ENCODE assay signal across 11 cellular contexts in genomic region chr7:32658034-32658944, GRCh38.
DNase-seq lines count a peak whose midpoint lies in the region; ATAC-seq and TF ChIP-seq lines count a peak whose summit lies in the region.
"Had no signal": no experiment of that assay in that cellular context is flagged by ENCODE, and none has a peak within 500 bp of the region (broad histone marks: within the 10 kb centered on the region; RNA-seq: fewer than 3 reads in every experiment).

No MANE protein-coding gene starts in this region.

- no peaks in the 10 kb centered on the region for H3K79me2 ChIP-seq in SK-N-SH (ENCODE audit: insufficient read depth)

- H3K27me3 ChIP-seq in SK-N-SH (ENCODE audit: insufficient read depth) (no peaks in the 10 kb centered on the region), transverse colon (no peaks in the 10 kb centered on the region)
- H3K27me3 ChIP-seq in CD4-positive, alpha-beta memory T cell (ENCODE audit: insufficient read depth, low read length), result no peaks in the 10 kb centered on the region

- no peaks in the 10 kb centered on the region for H4K20me1 ChIP-seq in SK-N-SH (ENCODE audit: insufficient read depth)

- H3K4me3 ChIP-seq in SK-N-SH (ENCODE audit: low read depth in 2 of 2, low read length in 1 of 2) (no peak overlapping the region), transverse colon (no peak overlapping the region)
- no peak overlapping the region for H3K4me3 ChIP-seq in CD4-positive, alpha-beta memory T cell (ENCODE audit: low read length in 2 of 2)

- TF ChIP-seq POLR2A in transverse colon (IDR thresholded peaks at IDR 0.05), result no peak

- H3F3A ChIP-seq in SK-N-SH (replicated peaks; ENCODE audit: insufficient read depth), result no peaks in the 10 kb centered on the region

- intact Hi-C loops in transverse colon (cut with DNase I; ENCODE audit: low total_unique reads), result no loop called here
- intact Hi-C loops in CD4-positive, alpha-beta memory T cell (cut with micrococcal nuclease), result no loop called here

- 70% methylated on average over 9 of the region's 9 CpGs for WGBS in SK-N-SH (ENCODE audit: low lambda C conversion rate)
- 39 to 46% methylated on average over 7 to 9 of the region's 9 CpGs for WGBS in transverse colon (ENCODE audit: low coverage in 1 of 2), 2 donors

- H3K9me3 Mint-ChIP-seq in chondrocyte (ENCODE audit: low read depth), result peaks cover 3% of the 10 kb centered on the region
- H3K9me3 Mint-ChIP-seq in CD4-positive, alpha-beta memory T cell, result no peaks in the 10 kb centered on the region
- H3K9me3 Mint-ChIP-seq: stimulated activated memory B cell treated with anti-CD40 and anti-IgM and Interleukin-4, amounts not matched to agents 10 μg/mL and 1 μg/mL and 100 μg/mL, for 72 hours had no signal

- TF ChIP-seq CTCF in SK-N-SH (IDR thresholded peaks at IDR 0.05) (no peak), chondrocyte (IDR thresholded peaks at IDR 0.05) (no peak), transverse colon (IDR thresholded peaks at IDR 0.05) (no peak)

- H3K9me2 ChIP-seq in SK-N-SH, result no peaks in the 10 kb centered on the region

- TF ChIP-seq EP300 in SK-N-SH (IDR thresholded peaks at IDR 0.05; ENCODE audit: borderline replicate concordance in 1 of 2, low read depth in 1 of 2, low read length in 1 of 2) (no peak), transverse colon (IDR thresholded peaks at IDR 0.05; ENCODE audit: low read depth) (no peak)

- in situ Hi-C loops in transverse colon (cut with MboI; ENCODE audit: low pct_ligation_motif_present in 1 of 4, low pct_unique_long_range_greater_than_20kb in 1 of 4, low sequenced_read_pairs in 3 of 4), result no loop called here

- no peaks in the 10 kb centered on the region for H3K36me3 ChIP-seq in SK-N-SH (replicated peaks in 1 of 2; ENCODE audit: control insufficient read depth in 1 of 2, insufficient read depth in 2 of 2, low read length in 1 of 2)
- H3K36me3 ChIP-seq in transverse colon, result no peaks in the 10 kb centered on the region
- H3K36me3 ChIP-seq in CD4-positive, alpha-beta memory T cell (ENCODE audit: insufficient read depth, low read length), result no peaks in the 10 kb centered on the region

- no peak overlapping the region for H3K4me2 ChIP-seq in SK-N-SH

- H3K27ac Mint-ChIP-seq in chondrocyte (ENCODE audit: unreplicated experiment), result peak overlapping the region; percentile 54
- no peak overlapping the region for H3K27ac Mint-ChIP-seq in CD4-positive, alpha-beta memory T cell
- H3K27ac Mint-ChIP-seq: stimulated activated memory B cell treated with anti-CD40 and anti-IgM and Interleukin-4, amounts not matched to agents 10 μg/mL and 1 μg/mL and 100 μg/mL, for 72 hours had no signal

- H3K36me3 Mint-ChIP-seq in chondrocyte (ENCODE audit: low read depth), result peaks cover 1% of the 10 kb centered on the region
- no peaks in the 10 kb centered on the region for H3K36me3 Mint-ChIP-seq in CD4-positive, alpha-beta memory T cell

- no peaks in the 10 kb centered on the region for H3K27me3 Mint-ChIP-seq in chondrocyte (ENCODE audit: low read depth)
- peaks cover 11 to 13% of the 10 kb centered on the region in 2 donors for H3K27me3 Mint-ChIP-seq in CD4-positive, alpha-beta memory T cell
- H3K27me3 Mint-ChIP-seq: stimulated activated memory B cell treated with anti-CD40 and anti-IgM and Interleukin-4, amounts not matched to agents 10 μg/mL and 1 μg/mL and 100 μg/mL, for 72 hours had no signal

- TF ChIP-seq RAD21 in SK-N-SH (IDR thresholded peaks at IDR 0.05; ENCODE audit: low read length), result no peak

- no peak overlapping the region for H3K9ac ChIP-seq in SK-N-SH

- H3K9me3 ChIP-seq in SK-N-SH, result no peaks in the 10 kb centered on the region
- H3K9me3 ChIP-seq in transverse colon, result no peaks in the 10 kb centered on the region
- no peaks in the 10 kb centered on the region for H3K9me3 ChIP-seq in CD4-positive, alpha-beta memory T cell (ENCODE audit: control insufficient read depth in 1 of 2, low read length in 2 of 2)

- no peak overlapping the region for H2AFZ ChIP-seq in SK-N-SH (ENCODE audit: low read depth)

- peak; percentile 60 for ATAC-seq in SK-N-SH treated with all-trans-retinoic acid at 6 μM for 48 hours
- ATAC-seq in HG03571 (IDR thresholded peaks at IDR 0.05; ENCODE audit: unreplicated experiment), result peak; percentile 68
- no peak for ATAC-seq in GM19324 (IDR thresholded peaks at IDR 0.05; ENCODE audit: low FRiP score, unreplicated experiment)
- ATAC-seq: stimulated activated memory B cell treated with anti-CD40 and anti-IgM and Interleukin-4, amounts not matched to agents 10 μg/mL and 1 μg/mL and 100 μg/mL, for 72 hours had no signal

- peaks cover 16% of the 10 kb centered on the region for H3K4me1 Mint-ChIP-seq in chondrocyte (ENCODE audit: low read depth)
- no peaks in the 10 kb centered on the region for H3K4me1 Mint-ChIP-seq in CD4-positive, alpha-beta memory T cell
- H3K4me1 Mint-ChIP-seq: stimulated activated memory B cell treated with anti-CD40 and anti-IgM and Interleukin-4, amounts not matched to agents 10 μg/mL and 1 μg/mL and 100 μg/mL, for 72 hours had no signal

- POLR2A ChIA-PET in SK-N-SH (lab: Yijun Ruan, JAX), result no interaction called here
- POLR2A ChIA-PET in CD4-positive, alpha-beta memory T cell (lab: Charles Lee; ENCODE audit: partially characterized antibody), result no interaction called here

- DNase-seq in SK-N-SH, result no peak
- no peak for DNase-seq in chondrocyte (ENCODE audit: low spot score)
- peak; percentile 33 for DNase-seq in transverse colon
- DNase-seq in ecto neural progenitor cell (ENCODE audit: low spot score), result no peak
- no peak for DNase-seq in CD4-positive, alpha-beta memory T cell
- DNase-seq: activated CD4-positive, alpha-beta T cell treated with anti-CD3 and anti-CD28 coated beads for 4 hours; aorta had no signal

- CTCF ChIA-PET in SK-N-SH (lab: Yijun Ruan, JAX), result no interaction called here
- CTCF ChIA-PET in CD4-positive, alpha-beta memory T cell (lab: Charles Lee; ENCODE audit: partially characterized antibody), result no interaction called here

- H3K4me1 ChIP-seq in SK-N-SH (ENCODE audit: control insufficient read depth in 1 of 2, insufficient read depth in 2 of 2, low read depth in 1 of 2, low read length in 1 of 2) (no peaks in the 10 kb centered on the region; a peak in 2 of 4 replicates), transverse colon (peaks cover 0 to 5% (median 0%) of the 10 kb centered on the region in 4 donors)
- H3K4me1 ChIP-seq in CD4-positive, alpha-beta memory T cell (ENCODE audit: insufficient read depth, low read length), result no peaks in the 10 kb centered on the region

- no peak overlapping the region for H3K27ac ChIP-seq in SK-N-SH (ENCODE audit: low read depth in 2 of 2, low read length in 1 of 2)
- H3K27ac ChIP-seq in transverse colon, result no peak overlapping the region
- H3K27ac ChIP-seq in CD4-positive, alpha-beta memory T cell (ENCODE audit: low read depth, low read length), result no peak overlapping the region

- peak overlapping the region; percentile 8 for H3K4me3 Mint-ChIP-seq in chondrocyte (ENCODE audit: unreplicated experiment)
- H3K4me3 Mint-ChIP-seq in CD4-positive, alpha-beta memory T cell, result no peak overlapping the region
- H3K4me3 Mint-ChIP-seq: stimulated activated memory B cell treated with anti-CD40 and anti-IgM and Interleukin-4, amounts not matched to agents 10 μg/mL and 1 μg/mL and 100 μg/mL, for 72 hours had no signal

TF ChIP-seq in SK-N-SH treated with all-trans-retinoic acid at 6 μM for 48 hours, 23 proteins besides CTCF, POLR2A, EP300 and RAD21 (continues in another document):
- TF ChIP-seq RARB (CRISPR knock-in tag; IDR thresholded peaks at IDR 0.05) (no peak), ZNF8 (CRISPR knock-in tag; IDR thresholded peaks at IDR 0.05) (no peak), CREB5 (CRISPR knock-in tag; IDR thresholded peaks at IDR 0.05; ENCODE audit: low read depth) (no peak), ARNTL (CRISPR knock-in tag; IDR thresholded peaks at IDR 0.05; ENCODE audit: borderline replicate concordance, low read depth) (no peak), BACH2 (CRISPR knock-in tag; IDR thresholded peaks at IDR 0.05; ENCODE audit: borderline replicate concordance) (no peak), ZNF565 (CRISPR knock-in tag; conservative IDR thresholded peaks at IDR 0.05; ENCODE audit: low read depth) (no peak), CSDC2 (CRISPR knock-in tag; IDR thresholded peaks at IDR 0.05) (no peak), GLIS3 (CRISPR knock-in tag; IDR thresholded peaks at IDR 0.05) (no peak)

TF ChIP-seq in SK-N-SH, 30 proteins besides CTCF, POLR2A, EP300 and RAD21:
- no peak for TF ChIP-seq TAF1 (IDR thresholded peaks at IDR 0.05; ENCODE audit: borderline replicate concordance, low read depth, low read length)
